In genomic region chr6:27866370-27867050, GRCh38 we compare ENCODE assay signal across 8 cellular contexts. TPM values are rescaled to one million over a fixed set of nuclear protein-coding genes. Genes with fewer than 3 reads are reported as not detected.
DNase-seq lines count a peak whose midpoint lies in the region; ATAC-seq, FAIRE-seq and TF ChIP-seq lines count a peak whose summit lies in the region.

No MANE protein-coding gene starts in this region.

- no peak overlapping the region for H3K23ac ChIP-seq in mesendoderm (ENCODE audit: low read length)

- intact Hi-C loops in testis (cut with DNase I; ENCODE audit: low total_unique reads) = no loop called here

- peak overlapping the region; percentile 92 for H3K18ac ChIP-seq in mesendoderm (ENCODE audit: low read length)

- H2BK15ac ChIP-seq in mesendoderm (replicated peaks; ENCODE audit: low read depth) = no peak overlapping the region

- peak; percentile 97 for TF ChIP-seq POLR2A in GM19193 (IDR thresholded peaks at IDR 0.05; ENCODE audit: extremely low read depth, insufficient read depth, insufficient read length)
- no peak for TF ChIP-seq POLR2A in testis (IDR thresholded peaks at IDR 0.05)

- DNase-seq in AML-193 (lab: John Stamatoyannopoulos, UW) (peak; percentile 60 to 67), NCI-H1092 (lab: John Stamatoyannopoulos, UW) (peak; percentile 58), mesendoderm (peak; percentile 90), testis (no peak), omental fat pad (ENCODE audit: low spot score) (no peak)

- H3K56ac ChIP-seq in mesendoderm (ENCODE audit: low read length) = peak overlapping the region; percentile 97

- 2 to 4% methylated on average over 27 of the region's 27 CpGs for WGBS in ectodermal cell, 2 experiments
- WGBS in mesendoderm (ENCODE audit: extremely low coverage, insufficient coverage, low lambda C conversion rate) = no CpG with 5 or more reads among the region's 27 CpGs
- 2 to 6% methylated on average over 23 to 27 of the region's 27 CpGs for WGBS in testis, 2 donors

- H3K27me3 ChIP-seq in ectodermal cell (ENCODE audit: control insufficient read depth, insufficient read depth, low read length, poor library complexity, severe bottlenecking) (no peaks in the 10 kb centered on the region), mesendoderm (ENCODE audit: insufficient read depth, low read length, poor library complexity) (no peaks in the 10 kb centered on the region), testis (no peaks in the 10 kb centered on the region)

- H3K36me3 ChIP-seq in ectodermal cell (ENCODE audit: control insufficient read depth, insufficient read depth, low read length) (no peaks in the 10 kb centered on the region), mesendoderm (ENCODE audit: control insufficient read depth, insufficient read depth, low read length) (no peaks in the 10 kb centered on the region), testis (ENCODE audit: low read depth, missing control alignments) (no peaks in the 10 kb centered on the region)

- TF ChIP-seq CTCF in testis (IDR thresholded peaks at IDR 0.05) (no peak), omental fat pad (IDR thresholded peaks at IDR 0.05) (no peak)

- H3K4me1 ChIP-seq in ectodermal cell (ENCODE audit: control insufficient read depth, insufficient read depth, low read length) (peaks cover 3% of the 10 kb centered on the region), mesendoderm (ENCODE audit: control insufficient read depth, low read depth, low read length) (no peaks in the 10 kb centered on the region), testis (peaks cover 22% of the 10 kb centered on the region)

- H3K4me3 ChIP-seq in ectodermal cell (ENCODE audit: insufficient read depth, low read depth, low read length) (peak overlapping the region; percentile 54), mesendoderm (ENCODE audit: low read length) (peak overlapping the region; percentile 87), testis (peak overlapping the region; percentile 65 to 77)

- peak overlapping the region; percentile 90 for H3K27ac ChIP-seq in ectodermal cell (ENCODE audit: insufficient read depth, low read depth, low read length, poor library complexity, severe bottlenecking)
- H3K27ac ChIP-seq in mesendoderm (ENCODE audit: low read depth, low read length) = peak overlapping the region; percentile 87
- H3K27ac ChIP-seq in testis = no peak overlapping the region

- H3K4ac ChIP-seq in mesendoderm (ENCODE audit: low read depth, low read length) = peak overlapping the region; percentile 75

- FAIRE-seq in TTC549 (lab: Jason Lieb, UNC) = peak; percentile 53

- no peak overlapping the region for H2BK120ac ChIP-seq in mesendoderm (ENCODE audit: low read depth, low read length)

- H3K9me3 ChIP-seq in ectodermal cell (ENCODE audit: control insufficient read depth, low read length) (no peaks in the 10 kb centered on the region), testis (no peaks in the 10 kb centered on the region)

- no peak overlapping the region for H4K8ac ChIP-seq in mesendoderm (ENCODE audit: low read depth, low read length)

- H3K79me2 ChIP-seq in mesendoderm (ENCODE audit: control insufficient read depth, insufficient read depth, low read length) = no peaks in the 10 kb centered on the region

- no peaks in the 10 kb centered on the region for H3K79me1 ChIP-seq in mesendoderm (ENCODE audit: low read length)

- H3K9ac ChIP-seq in mesendoderm (ENCODE audit: low read length) = peak overlapping the region; percentile 97

- H4K5ac ChIP-seq in mesendoderm (ENCODE audit: low read length) = no peak overlapping the region

- H2BK5ac ChIP-seq in mesendoderm (ENCODE audit: low read length) = peak overlapping the region; percentile 26

- no peak for ATAC-seq in omental fat pad (ENCODE audit: low FRiP score)

- H2AK5ac ChIP-seq in mesendoderm (ENCODE audit: low read length) = no peak overlapping the region

- peak overlapping the region; percentile 68 for H3K4me2 ChIP-seq in mesendoderm (ENCODE audit: low read length)

RNA-seq across cellular contexts. Expression of gene OR2B2, which starts 45.7 kb away (rescaled TPM):
- not detected for polyA plus RNA-seq in ectodermal cell (2013, experiment 1 of 4)
- not detected for polyA plus RNA-seq in ectodermal cell (2013, experiment 2 of 4)
- not detected for polyA plus RNA-seq in ectodermal cell (2013, experiment 3 of 4)
- polyA plus RNA-seq in ectodermal cell (2013, experiment 4 of 4) = not detected
- not detected for polyA plus RNA-seq in mesendoderm (2013, experiment 1 of 2)
- not detected for polyA plus RNA-seq in mesendoderm (2013, experiment 2 of 2)
- total RNA-seq in testis (not detected), omental fat pad (not detected)
- polyA plus RNA-seq in testis (ENCODE audit: insufficient read depth, low read depth, low replicate concordance) = not detected

Comparison
In these comparisons a context has a peak if more than half of its experiments do, and no peak if none do; other contexts are left out.
1. DNase-seq: peak in AML-193 (2 of 2), NCI-H1092 (single experiment) and mesendoderm (single experiment); none in testis (single experiment) and omental fat pad (single experiment).
2. H3K27ac ChIP-seq: peak in ectodermal cell (single experiment) and mesendoderm (single experiment); none in testis (0 of 2).
3. Peak in every context shown above with its lines, with median percentiles within 50 percentile points of each other: H3K4me3 ChIP-seq.